ENCODE assay signal across 1 cellular context in genomic region chr2:43319541-43319940, GRCh38.
TF ChIP-seq lines count a peak whose summit lies in the region.

No MANE protein-coding gene starts in this region.

TF ChIP-seq in IMR-90, 13 proteins besides CTCF, POLR2A, EP300 and RAD21 (continued from another document):
- TF ChIP-seq USF2 (IDR thresholded peaks at IDR 0.05; ENCODE audit: low read depth, low read length): no peak
- no peak for TF ChIP-seq CHD1 (IDR thresholded peaks at IDR 0.05; ENCODE audit: low read depth, low read length)
- TF ChIP-seq CEBPB (IDR thresholded peaks at IDR 0.05; ENCODE audit: low read depth, low read length): no peak
- no peak for TF ChIP-seq ELK1 (IDR thresholded peaks at IDR 0.05; ENCODE audit: borderline replicate concordance, low read depth, low read length)
- no peak for TF ChIP-seq MAFK (IDR thresholded peaks at IDR 0.05; ENCODE audit: low read depth, low read length)
- no peak for TF ChIP-seq SMC3 (IDR thresholded peaks at IDR 0.05; ENCODE audit: low read depth, low read length)
- no peak for TF ChIP-seq NFE2L2 (IDR thresholded peaks at IDR 0.05; ENCODE audit: low read depth, low read length)
- no peak for TF ChIP-seq RFX5 (IDR thresholded peaks at IDR 0.05; ENCODE audit: low read depth, low read length)
- no peak for TF ChIP-seq FOS (IDR thresholded peaks at IDR 0.05; ENCODE audit: low read depth, low read length)
- no peak for TF ChIP-seq BHLHE40 (IDR thresholded peaks at IDR 0.05; ENCODE audit: low read depth, low read length)
- TF ChIP-seq RCOR1 (IDR thresholded peaks at IDR 0.05; ENCODE audit: insufficient replicate concordance, low read length): no peak
